Comparison of ENCODE assay signal across 15 cellular contexts in genomic region chr5:88734983-88735382, GRCh38.
DNase-seq lines count a peak whose midpoint lies in the region; ATAC-seq, FAIRE-seq and TF ChIP-seq lines count a peak whose summit lies in the region.
"Had no signal": no experiment of that assay in that cellular context is flagged by ENCODE, and none has a peak within 500 bp of the region (broad histone marks: within the 10 kb centered on the region; RNA-seq: fewer than 3 reads in every experiment).

No MANE protein-coding gene starts in this region.

- H3K4me3 Mint-ChIP-seq in memory B cell: peak overlapping the region; percentile 22
- H3K4me3 Mint-ChIP-seq: stimulated activated effector memory CD8-positive, alpha-beta T cell treated with anti-CD3 and anti-CD28 coated beads, Interleukin-12 subunit alpha, Interleukin-12 subunit beta, amount 100 ng/mL, for 72 hours had no signal

- peak overlapping the region; percentile 91 for H3K27ac Mint-ChIP-seq in memory B cell
- H3K27ac Mint-ChIP-seq: CD4-positive, CD25-positive, alpha-beta regulatory T cell; stimulated activated effector memory CD8-positive, alpha-beta T cell treated with anti-CD3 and anti-CD28 coated beads, Interleukin-12 subunit alpha, Interleukin-12 subunit beta, amount 100 ng/mL, for 72 hours had no signal

- H3K27ac ChIP-seq in OCI-LY7 (ENCODE audit: low read depth, low read length, poor library complexity, severe bottlenecking): peak overlapping the region; percentile 82
- H3K27ac ChIP-seq: hepatocyte had no signal

- no peaks in the 10 kb centered on the region for H3K9me3 ChIP-seq in OCI-LY7 (ENCODE audit: low read length)

- DNase-seq in GM12892 (ENCODE audit: insufficient read length): no peak
- DNase-seq in OCI-LY7 (ENCODE audit: low spot score): no peak
- DNase-seq in memory B cell (ENCODE audit: low spot score in 2 of 2): no peak
- DNase-seq in NCI-H1694 (lab: John Stamatoyannopoulos, UW): no peak
- DNase-seq in activated naive CD4-positive, alpha-beta T cell treated with anti-CD3 and anti-CD28 coated beads, Interleukin-2, amount 50 U/mL, for 16 hours: no peak
- DNase-seq in GM10266 (ENCODE audit: extremely low spot score): no peak
- no peak for DNase-seq in globus pallidus (ENCODE audit: low spot score)
- DNase-seq: activated CD4-positive, CD25-positive, alpha-beta regulatory T cell; activated T-cell treated with anti-CD3 and anti-CD28 coated beads, Interleukin-2, amount 50 U/mL, for 48 hours; HCEC 1CT; stimulated activated CD4-positive, alpha-beta T cell treated with anti-CD3 and anti-CD28 coated beads, Interleukin-1b, Interleukin-23, amount 100 ng/mL, for 48 hours had no signal

- H3K79me2 ChIP-seq in OCI-LY7 (ENCODE audit: insufficient read depth, low read depth, low read length): no peaks in the 10 kb centered on the region
- H3K79me2 ChIP-seq: hepatocyte had no signal

- no peaks in the 10 kb centered on the region for H3K27me3 Mint-ChIP-seq in memory B cell

- intact Hi-C loops in OCI-LY7 (cut with micrococcal nuclease; ENCODE audit: unreplicated experiment): loop anchor here (1.0 to 2.0 kb wide), 2 partner anchors 60 to 145 kb away; no protein-coding TSS in a partner anchor

- BruUV-seq in OCI-LY7 (replicated peaks; lab: Mats Ljungman, UMichigan): no TSS peak

- H3K9me2 ChIP-seq in OCI-LY7 (ENCODE audit: insufficient read depth, low read length): no peaks in the 10 kb centered on the region

- H3K36me3 ChIP-seq in OCI-LY7 (ENCODE audit: insufficient read depth, low read length): no peaks in the 10 kb centered on the region

- H3K4me2 ChIP-seq in OCI-LY7 (ENCODE audit: low read length): peak overlapping the region; percentile 72
- H3K4me2 ChIP-seq: hepatocyte had no signal

- ATAC-seq in GM21723 (IDR thresholded peaks at IDR 0.05; ENCODE audit: unreplicated experiment) (peak; percentile 21), memory B cell (ENCODE audit: low read depth) (no peak)

- CTCF ChIA-PET in OCI-LY7 (lab: Charles Lee; ENCODE audit: unreplicated experiment): no interaction called here

- H4K20me1 ChIP-seq in OCI-LY7 (ENCODE audit: insufficient read depth, low read length): no peaks in the 10 kb centered on the region

- H3K9me3 Mint-ChIP-seq in memory B cell: no peaks in the 10 kb centered on the region
- H3K9me3 Mint-ChIP-seq: CD4-positive, CD25-positive, alpha-beta regulatory T cell; stimulated activated effector memory CD8-positive, alpha-beta T cell treated with anti-CD3 and anti-CD28 coated beads, Interleukin-12 subunit alpha, Interleukin-12 subunit beta, amount 100 ng/mL, for 72 hours had no signal

- TF ChIP-seq CTCF in OCI-LY7 (conservative IDR thresholded peaks at IDR 0.05; ENCODE audit: low read length): 0 out of 2 replicates have a peak, but pooled peaks have one; percentile 1
- no peak for TF ChIP-seq CTCF in GM10266 (IDR thresholded peaks at IDR 0.05; ENCODE audit: control insufficient read depth, insufficient read depth, low read depth, missing control alignments)

- H3K4me3 ChIP-seq in OCI-LY7 (ENCODE audit: low read depth, low read length, poor library complexity, severe bottlenecking): peak overlapping the region; percentile 56
- H3K4me3 ChIP-seq: hepatocyte had no signal

- FAIRE-seq in GM12892 (lab: Jason Lieb, UNC): peak; percentile 85

- peaks cover 59% of the 10 kb centered on the region for H3K4me1 ChIP-seq in OCI-LY7 (ENCODE audit: insufficient read depth, low read length, poor library complexity, severe bottlenecking)

- H2AFZ ChIP-seq in OCI-LY7 (ENCODE audit: low read length): peak overlapping the region; percentile 85
- H2AFZ ChIP-seq: hepatocyte had no signal

- peaks cover 22% of the 10 kb centered on the region for H3K36me3 Mint-ChIP-seq in memory B cell
- H3K36me3 Mint-ChIP-seq: CD4-positive, CD25-positive, alpha-beta regulatory T cell; stimulated activated effector memory CD8-positive, alpha-beta T cell treated with anti-CD3 and anti-CD28 coated beads, Interleukin-12 subunit alpha, Interleukin-12 subunit beta, amount 100 ng/mL, for 72 hours had no signal

- POLR2A ChIA-PET in OCI-LY7 (lab: Charles Lee): interaction anchor here (0.6 to 3.8 kb wide), 13 partner anchors 11 to 151 kb away, joined by 3 to 21 read pairs (median 5); no protein-coding TSS in a partner anchor

- peaks cover 57% of the 10 kb centered on the region for H3K4me1 Mint-ChIP-seq in memory B cell
- H3K4me1 Mint-ChIP-seq: stimulated activated effector memory CD8-positive, alpha-beta T cell treated with anti-CD3 and anti-CD28 coated beads, Interleukin-12 subunit alpha, Interleukin-12 subunit beta, amount 100 ng/mL, for 72 hours had no signal

- TF ChIP-seq POLR2A in GM12892 (IDR thresholded peaks at IDR 0.05; ENCODE audit: low read depth, low read length): no peak
